Comparison of ENCODE assay signal across 8 cellular contexts in genomic region chrX:123884809-123885408, GRCh38. TPM values are rescaled to one million over a fixed set of nuclear protein-coding genes. Genes with fewer than 3 reads are reported as not detected.
DNase-seq lines count a peak whose midpoint lies in the region; ATAC-seq, FAIRE-seq and TF ChIP-seq lines count a peak whose summit lies in the region.

No MANE protein-coding gene starts in this region.

- peak; percentile 2 for DNase-seq in DMS79 treated with DMSO at 0.1 percent for 48 hours (lab: John Stamatoyannopoulos, UW)
- DNase-seq in DMS79 (lab: John Stamatoyannopoulos, UW) = no peak
- DNase-seq in GM23338 (ENCODE audit: low spot score) = peak; percentile 54
- peak; percentile 12 for DNase-seq in NCI-H2196 (lab: John Stamatoyannopoulos, UW; ENCODE audit: unreplicated experiment)
- DNase-seq in activated gamma-delta T cell treated with anti-CD3 and anti-CD28 coated beads, Interleukin-2, amount 50 U/mL, for 16 hours (ENCODE audit: low read depth) = peak; percentile 12
- DNase-seq in iris pigment epithelial cell (ENCODE audit: low read depth) = peak; percentile 54
- peak; percentile 13 for DNase-seq in urothelium cell line (ENCODE audit: low spot score)

- H3K4me3 ChIP-seq in GM23338 = no peak overlapping the region

- H3K79me2 ChIP-seq in GM23338 (replicated peaks; ENCODE audit: insufficient read depth) = peaks cover 5% of the 10 kb centered on the region; the same call in 1 of the 2 replicates

- H3F3A ChIP-seq in GM23338 (replicated peaks; ENCODE audit: low read depth) = no peaks in the 10 kb centered on the region

- ATAC-seq in GM23338 (no peak), GM18870 (IDR thresholded peaks at IDR 0.05; ENCODE audit: unreplicated experiment) (no peak)

- TF ChIP-seq CTCF in GM23338 (conservative IDR thresholded peaks at IDR 0.05; ENCODE audit: low read depth in 2 of 2) = peak; percentile 39 to 59

- H3K4me2 ChIP-seq in GM23338 = no peak overlapping the region

- H3K4me1 ChIP-seq in GM23338 (ENCODE audit: insufficient read depth) = no peaks in the 10 kb centered on the region

- H3K9me3 Mint-ChIP-seq in GM23338 = no peaks in the 10 kb centered on the region

- no peak overlapping the region for H2AFZ ChIP-seq in GM23338

- H3K27ac ChIP-seq in GM23338 (ENCODE audit: low read depth) = no peak overlapping the region

- H3K27me3 ChIP-seq in GM23338 (ENCODE audit: insufficient read depth) = no peaks in the 10 kb centered on the region

- no peak for FAIRE-seq in urothelium cell line (lab: Jason Lieb, UNC)

- H3K36me3 ChIP-seq in GM23338 (ENCODE audit: insufficient read depth) = no peaks in the 10 kb centered on the region

- H3K27ac Mint-ChIP-seq in GM23338 = no peak overlapping the region

- H3K36me3 Mint-ChIP-seq in GM23338 (ENCODE audit: low read depth) = peaks cover 13% of the 10 kb centered on the region; the same call in 2 of the 3 replicates

- H4K20me1 ChIP-seq in GM23338 (replicated peaks; ENCODE audit: insufficient read depth) = no peaks in the 10 kb centered on the region

- no peaks in the 10 kb centered on the region for H3K4me1 Mint-ChIP-seq in GM23338

- H3K27me3 Mint-ChIP-seq in GM23338 (ENCODE audit: insufficient read depth, low read depth, poor library complexity) = no peaks in the 10 kb centered on the region

- H3K4me3 Mint-ChIP-seq in GM23338 = no peak overlapping the region

- no peaks in the 10 kb centered on the region for H3K9me2 ChIP-seq in GM23338 (ENCODE audit: insufficient read depth)

TF ChIP-seq in GM23338, 12 proteins besides CTCF, POLR2A, EP300 and RAD21:
- TF ChIP-seq NANOG (IDR thresholded peaks at IDR 0.05; ENCODE audit: borderline replicate concordance) = no peak
- TF ChIP-seq, protein P1, sequence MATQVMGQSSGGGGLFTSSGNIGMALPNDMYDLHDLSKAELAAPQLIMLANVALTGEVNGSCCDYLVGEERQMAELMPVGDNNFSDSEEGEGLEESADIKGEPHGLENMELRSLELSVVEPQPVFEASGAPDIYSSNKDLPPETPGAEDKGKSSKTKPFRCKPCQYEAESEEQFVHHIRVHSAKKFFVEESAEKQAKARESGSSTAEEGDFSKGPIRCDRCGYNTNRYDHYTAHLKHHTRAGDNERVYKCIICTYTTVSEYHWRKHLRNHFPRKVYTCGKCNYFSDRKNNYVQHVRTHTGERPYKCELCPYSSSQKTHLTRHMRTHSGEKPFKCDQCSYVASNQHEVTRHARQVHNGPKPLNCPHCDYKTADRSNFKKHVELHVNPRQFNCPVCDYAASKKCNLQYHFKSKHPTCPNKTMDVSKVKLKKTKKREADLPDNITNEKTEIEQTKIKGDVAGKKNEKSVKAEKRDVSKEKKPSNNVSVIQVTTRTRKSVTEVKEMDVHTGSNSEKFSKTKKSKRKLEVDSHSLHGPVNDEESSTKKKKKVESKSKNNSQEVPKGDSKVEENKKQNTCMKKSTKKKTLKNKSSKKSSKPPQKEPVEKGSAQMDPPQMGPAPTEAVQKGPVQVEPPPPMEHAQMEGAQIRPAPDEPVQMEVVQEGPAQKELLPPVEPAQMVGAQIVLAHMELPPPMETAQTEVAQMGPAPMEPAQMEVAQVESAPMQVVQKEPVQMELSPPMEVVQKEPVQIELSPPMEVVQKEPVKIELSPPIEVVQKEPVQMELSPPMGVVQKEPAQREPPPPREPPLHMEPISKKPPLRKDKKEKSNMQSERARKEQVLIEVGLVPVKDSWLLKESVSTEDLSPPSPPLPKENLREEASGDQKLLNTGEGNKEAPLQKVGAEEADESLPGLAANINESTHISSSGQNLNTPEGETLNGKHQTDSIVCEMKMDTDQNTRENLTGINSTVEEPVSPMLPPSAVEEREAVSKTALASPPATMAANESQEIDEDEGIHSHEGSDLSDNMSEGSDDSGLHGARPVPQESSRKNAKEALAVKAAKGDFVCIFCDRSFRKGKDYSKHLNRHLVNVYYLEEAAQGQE (IDR thresholded peaks at IDR 0.05; ENCODE audit: unreplicated experiment) = no peak
TF ChIP-seq in GM23338: peak in this region for 0.

RNA-seq across cellular contexts. Expression of gene XIAP, which starts 25.1 kb away (rescaled TPM):
- total RNA-seq in GM23338 (2014; rRNA removed; shearing (Covaris generic)) = 25.5 and 34.7 TPM in 2 replicates
- 12.8 and 15.6 TPM in 2 replicates for polyA plus RNA-seq in GM23338 (2016; fragmentation: Nextera tagmentation; extraction: Ambion mirVana)
